ENCODE assay signal across 9 cellular contexts in the genomic region with DNA sequence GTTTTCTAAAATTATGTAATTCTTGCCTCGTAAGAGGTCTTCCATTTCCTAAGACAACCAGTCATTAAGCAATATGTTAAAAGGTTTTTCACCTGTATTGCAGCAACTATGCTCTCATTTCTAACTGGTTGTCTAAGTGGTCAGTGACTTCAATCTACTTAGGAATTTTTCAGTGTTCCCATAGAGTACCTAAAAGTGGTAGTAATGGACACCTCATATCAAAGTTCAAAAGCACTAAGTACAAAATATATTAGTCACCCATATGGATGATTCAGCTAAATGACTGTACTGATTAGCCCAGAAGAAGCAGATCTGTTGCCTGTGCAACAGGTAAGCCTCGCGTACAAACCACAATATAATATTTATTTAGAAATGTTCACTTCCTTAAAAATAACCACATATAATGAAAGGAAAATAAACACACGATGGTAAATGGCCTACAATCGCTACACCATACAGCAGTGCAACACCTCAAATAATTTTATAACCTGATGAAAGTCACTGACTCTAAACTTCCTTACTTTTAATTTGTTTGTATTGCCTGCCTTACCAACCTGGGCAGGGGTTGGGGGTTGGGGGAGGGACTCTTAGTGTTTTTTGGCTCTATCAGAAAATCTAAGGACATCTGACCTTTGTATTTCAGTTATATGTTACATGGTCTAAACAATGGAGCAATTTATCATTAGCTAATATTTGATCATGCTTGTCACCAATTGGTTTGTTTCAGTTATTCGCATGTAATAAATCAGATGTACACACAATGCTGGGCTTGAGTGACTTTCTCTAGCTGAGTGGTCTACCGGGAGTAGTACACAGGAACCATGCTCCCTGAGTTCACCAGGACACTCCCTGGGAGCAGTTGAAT.
DNase-seq lines count a peak whose midpoint lies in the region; ATAC-seq, FAIRE-seq and TF ChIP-seq lines count a peak whose summit lies in the region.
"Had no signal": no experiment of that assay in that cellular context is flagged by ENCODE, and none has a peak within 500 bp of the region (broad histone marks: within the 10 kb centered on the region; RNA-seq: fewer than 3 reads in every experiment).

No MANE protein-coding gene starts in this region.

- 16 to 57% (median 23%) methylated on average over 7 of the region's 7 CpGs for WGBS in small intestine, 3 donors

- intact Hi-C loops in endothelial cell of umbilical vein (cut with micrococcal nuclease): no loop called here

- peaks cover 68% of the 10 kb centered on the region for H3K4me1 Mint-ChIP-seq in activated CD4-positive, alpha-beta T cell treated with anti-CD3 and anti-CD28 coated beads, Interleukin-2, amount 10 ng/mL, durations not matched to agents 7 days and 5 days

- DNase-seq in activated CD4-positive, alpha-beta T cell treated with anti-CD3 and anti-CD28 coated beads, Interleukin-2, amount 10 ng/mL, durations not matched to agents 7 days and 5 days: no peak
- DNase-seq in activated CD4-positive, alpha-beta T cell treated with anti-CD3 and anti-CD28 coated beads for 48 hours: no peak
- DNase-seq in RPMI7951 (ENCODE audit: low read depth) (peak; percentile 47), endothelial cell of umbilical vein (ENCODE audit: low read depth, low spot score) (peak; percentile 39), small intestine (peak; percentile 87), HPDE6-E6E7 (ENCODE audit: extremely low spot score) (no peak), DMS 273 (lab: John Stamatoyannopoulos, UW; ENCODE audit: unreplicated experiment) (no peak)

- no peak overlapping the region for H3K4me3 ChIP-seq in endothelial cell of umbilical vein (replicated peaks in 1 of 3; ENCODE audit: insufficient read depth in 1 of 3, low read depth in 1 of 3, low read length in 3 of 3)
- peak overlapping the region in 1 of 2 donors; percentile 34 for H3K4me3 ChIP-seq in small intestine (ENCODE audit: low read depth in 1 of 2, low read length in 2 of 2)
- H3K4me3 ChIP-seq: suprapubic skin had no signal

- H3K4me3 Mint-ChIP-seq in activated CD4-positive, alpha-beta T cell treated with anti-CD3 and anti-CD28 coated beads, Interleukin-2, amount 10 ng/mL, durations not matched to agents 7 days and 5 days: no peak overlapping the region

- no peaks in the 10 kb centered on the region for H3K27me3 ChIP-seq in endothelial cell of umbilical vein (ENCODE audit: control insufficient read depth in 2 of 2, insufficient read depth in 2 of 2, low read length in 2 of 2)
- no peaks in the 10 kb centered on the region for H3K27me3 ChIP-seq in small intestine (ENCODE audit: control insufficient read depth in 2 of 2, insufficient read depth in 2 of 2, low read length in 2 of 2)
- H3K27me3 ChIP-seq: suprapubic skin had no signal

- TF ChIP-seq POLR2A in endothelial cell of umbilical vein (IDR thresholded peaks at IDR 0.05; ENCODE audit: low read depth, low read length): no peak

- H3K9me3 ChIP-seq in endothelial cell of umbilical vein (replicated peaks; ENCODE audit: control insufficient read depth, insufficient read depth, low read length): no peaks in the 10 kb centered on the region
- H3K9me3 ChIP-seq in small intestine (ENCODE audit: control insufficient read depth, low read depth): no peaks in the 10 kb centered on the region
- H3K9me3 ChIP-seq: suprapubic skin had no signal

- peak overlapping the region; percentile 28 for H3K27ac Mint-ChIP-seq in activated CD4-positive, alpha-beta T cell treated with anti-CD3 and anti-CD28 coated beads, Interleukin-2, amount 10 ng/mL, durations not matched to agents 7 days and 5 days

- CTCF ChIA-PET in activated CD4-positive, alpha-beta T cell treated with anti-CD3 and anti-CD28 coated beads, Interleukin-2, amount 10 ng/mL, durations not matched to agents 7 days and 5 days (lab: Charles Lee): interaction anchor here (1.0 to 2.0 kb wide), 2 partner anchors 9 kb away, joined by 3 to 5 read pairs; no protein-coding TSS in a partner anchor
- CTCF ChIA-PET in endothelial cell of umbilical vein (lab: Charles Lee): interaction anchor here (1.0 to 1.5 kb wide), 4 partner anchors 10 to 145 kb away, joined by 3 to 7 read pairs (median 4); no protein-coding TSS in a partner anchor

- no peaks in the 10 kb centered on the region for H3K79me2 ChIP-seq in endothelial cell of umbilical vein (ENCODE audit: control insufficient read depth, insufficient read depth, low read length)

- POLR2A ChIA-PET in activated CD4-positive, alpha-beta T cell treated with anti-CD3 and anti-CD28 coated beads, Interleukin-2, amount 10 ng/mL, durations not matched to agents 7 days and 5 days (lab: Charles Lee): no interaction called here
- POLR2A ChIA-PET in endothelial cell of umbilical vein (lab: Charles Lee): no interaction called here

- FAIRE-seq in endothelial cell of umbilical vein (lab: Jason Lieb, UNC) (no peak), small intestine (lab: Jason Lieb, UNC) (peak; percentile 5)

- H3K4me2 ChIP-seq in endothelial cell of umbilical vein (ENCODE audit: insufficient read depth, low read length): peak overlapping the region; percentile 8

- no TSS peak for BruUV-seq in endothelial cell of umbilical vein (replicated peaks; lab: Mats Ljungman, UMichigan)

- H3K4me1 ChIP-seq in endothelial cell of umbilical vein (ENCODE audit: control insufficient read depth, extremely low read depth, insufficient read depth, low read length): peaks cover 32% of the 10 kb centered on the region
- H3K4me1 ChIP-seq in small intestine (ENCODE audit: control insufficient read depth in 2 of 2, insufficient read depth in 1 of 2, low read depth in 1 of 2, low read length in 1 of 2): peaks cover 2% of the 10 kb centered on the region in 2 donors

- no peak overlapping the region for H3K9ac ChIP-seq in endothelial cell of umbilical vein (replicated peaks; ENCODE audit: extremely low read depth, insufficient read depth, low read length)

- H3K9me1 ChIP-seq in endothelial cell of umbilical vein (replicated peaks; ENCODE audit: control insufficient read depth, extremely low read depth, insufficient read depth, low read length): no peaks in the 10 kb centered on the region

- H2AFZ ChIP-seq in endothelial cell of umbilical vein (ENCODE audit: low read depth, low read length): no peak overlapping the region

- H4K20me1 ChIP-seq in endothelial cell of umbilical vein (replicated peaks; ENCODE audit: control insufficient read depth, extremely low read depth, insufficient read depth, low read length): no peaks in the 10 kb centered on the region

- dilution Hi-C loops in endothelial cell of umbilical vein (cut with MboI; ENCODE audit: extremely low pct_ligation_motif_present, low sequenced_read_pairs): no loop called here

- no peak for ATAC-seq in HG02610 (IDR thresholded peaks at IDR 0.05; ENCODE audit: unreplicated experiment)

- H3K27ac ChIP-seq in endothelial cell of umbilical vein (ENCODE audit: insufficient read depth, low read depth, low read length) (no peak overlapping the region), small intestine (ENCODE audit: low read depth in 1 of 2, low read length in 1 of 2) (peak overlapping the region; percentile 50 to 82)
- H3K27ac ChIP-seq: suprapubic skin had no signal

- TF ChIP-seq CTCF in endothelial cell of umbilical vein (IDR thresholded peaks at IDR 0.05; ENCODE audit: extremely low read depth in 1 of 2, insufficient read depth in 1 of 2, low read depth in 1 of 2, low read length in 2 of 2): no peak

- H3K27me3 Mint-ChIP-seq in activated CD4-positive, alpha-beta T cell treated with anti-CD3 and anti-CD28 coated beads, Interleukin-2, amount 10 ng/mL, durations not matched to agents 7 days and 5 days: no peaks in the 10 kb centered on the region

- H3K36me3 ChIP-seq in endothelial cell of umbilical vein (ENCODE audit: control insufficient read depth in 2 of 2, extremely low read depth in 1 of 2, insufficient read depth in 2 of 2, low read length in 2 of 2): no peaks in the 10 kb centered on the region
- H3K36me3 ChIP-seq in small intestine (ENCODE audit: control insufficient read depth in 2 of 2, insufficient read depth in 2 of 2, low read length in 2 of 2): no peaks in the 10 kb centered on the region
- H3K36me3 ChIP-seq: suprapubic skin had no signal

- no peaks in the 10 kb centered on the region for H3K9me3 Mint-ChIP-seq in activated CD4-positive, alpha-beta T cell treated with anti-CD3 and anti-CD28 coated beads, Interleukin-2, amount 10 ng/mL, durations not matched to agents 7 days and 5 days

- H3K36me3 Mint-ChIP-seq in activated CD4-positive, alpha-beta T cell treated with anti-CD3 and anti-CD28 coated beads, Interleukin-2, amount 10 ng/mL, durations not matched to agents 7 days and 5 days (ENCODE audit: low read depth): peaks cover 21% of the 10 kb centered on the region

TF ChIP-seq in endothelial cell of umbilical vein, 7 proteins besides CTCF, POLR2A, EP300 and RAD21:
- TF ChIP-seq GATA2 (IDR thresholded peaks at IDR 0.05; ENCODE audit: insufficient read depth, insufficient read length, low read depth, low read length): no peak
- no peak for TF ChIP-seq JUN (IDR thresholded peaks at IDR 0.05; ENCODE audit: borderline replicate concordance, insufficient read depth, insufficient read length, low read depth)
- TF ChIP-seq FOS (IDR thresholded peaks at IDR 0.05; ENCODE audit: borderline replicate concordance, insufficient read depth, low read length): peak; percentile 83
- no peak for TF ChIP-seq POLR2AphosphoS5 (IDR thresholded peaks at IDR 0.05; ENCODE audit: insufficient read depth, low read depth, low read length)
- no peak for TF ChIP-seq MYC (IDR thresholded peaks at IDR 0.05; ENCODE audit: low read depth, low read length)
- no peak for TF ChIP-seq EZH2 (IDR thresholded peaks at IDR 0.05; ENCODE audit: borderline replicate concordance, low read depth, low read length, severe bottlenecking)
- TF ChIP-seq MAX (IDR thresholded peaks at IDR 0.05; ENCODE audit: insufficient read depth, insufficient read length): no peak

Comparison
In these comparisons a context has a peak if more than half of its experiments do, and no peak if none do; other contexts are left out.
1. DNase-seq: peak in RPMI7951 (single experiment), endothelial cell of umbilical vein (single experiment) and small intestine (single experiment); none in activated CD4-positive, alpha-beta T cell treated with anti-CD3 and anti-CD28 coated beads, Interleukin-2, amount 10 ng/mL, durations not matched to agents 7 days and 5 days (single experiment), activated CD4-positive, alpha-beta T cell treated with anti-CD3 and anti-CD28 coated beads for 48 hours (single experiment), HPDE6-E6E7 (single experiment) and DMS 273 (single experiment).